In genomic region chr1:186958520-186958919, GRCh38 we compare ENCODE assay signal across 20 cellular contexts.
DNase-seq lines count a peak whose midpoint lies in the region; FAIRE-seq and TF ChIP-seq lines count a peak whose summit lies in the region.
"Had no signal": no experiment of that assay in that cellular context is flagged by ENCODE, and none has a peak within 500 bp of the region (broad histone marks: within the 10 kb centered on the region; RNA-seq: fewer than 3 reads in every experiment).

No MANE protein-coding gene starts in this region.

- no peaks in the 10 kb centered on the region for H3K9me3 Mint-ChIP-seq in astrocyte (ENCODE audit: unreplicated experiment)
- H3K9me3 Mint-ChIP-seq: nephron had no signal

- FAIRE-seq in astrocyte (lab: Jason Lieb, UNC): no peak
- FAIRE-seq: H1 had no signal

- no peak overlapping the region for H3K27ac Mint-ChIP-seq in astrocyte (ENCODE audit: unreplicated experiment)
- H3K27ac Mint-ChIP-seq: nephron had no signal

- H3K4me3 Mint-ChIP-seq in astrocyte (ENCODE audit: unreplicated experiment): no peak overlapping the region
- H3K4me3 Mint-ChIP-seq: nephron had no signal

- H3K4me3 ChIP-seq in MG63 (no peak overlapping the region), astrocyte (ENCODE audit: insufficient read depth, low read depth, low read length) (no peak overlapping the region), esophagus muscularis mucosa (no peak overlapping the region)
- H3K4me3 ChIP-seq: BLaER1, colonic mucosa, thoracic aorta had no signal

- TF ChIP-seq POLR2A in esophagus muscularis mucosa (IDR thresholded peaks at IDR 0.05; ENCODE audit: low read depth): no peak

- no peak for TF ChIP-seq EP300 in esophagus muscularis mucosa (IDR thresholded peaks at IDR 0.05)

- no peak overlapping the region for H3K27ac ChIP-seq in astrocyte (ENCODE audit: low read depth, low read length)
- H3K27ac ChIP-seq in esophagus muscularis mucosa (replicated peaks in 1 of 4): no peak overlapping the region
- H3K27ac ChIP-seq: BLaER1, colonic mucosa, KMS-11, thoracic aorta had no signal

- peak; percentile 59 for DNase-seq in EH (ENCODE audit: low read depth)
- peak; percentile 45 for DNase-seq in MG63
- peak; percentile 44 for DNase-seq in astrocyte (ENCODE audit: low read depth)
- peak; percentile 24 for DNase-seq in hepatic stellate cell (ENCODE audit: low spot score)
- DNase-seq in amygdala (lab: John Stamatoyannopoulos, UW): no peak
- no peak for DNase-seq in esophagus muscularis mucosa (ENCODE audit: extremely low spot score)
- no peak for DNase-seq in kidney tubule cell (ENCODE audit: low spot score)
- DNase-seq in HuH-7.5 (ENCODE audit: low spot score): no peak
- DNase-seq: activated CD4-positive, alpha-beta T cell treated with anti-CD3 and anti-CD28 coated beads for 4 hours; activated gamma-delta T cell treated with Interleukin-2 at 50 U/mL for 16 hours; aorta; colonic mucosa; NCI-H146; NCI-H345; T-helper 9 cell had no signal

- H3K9me3 ChIP-seq in MG63: no peaks in the 10 kb centered on the region
- no peaks in the 10 kb centered on the region for H3K9me3 ChIP-seq in astrocyte (ENCODE audit: insufficient read depth, low read depth, low read length)
- no peaks in the 10 kb centered on the region for H3K9me3 ChIP-seq in esophagus muscularis mucosa
- H3K9me3 ChIP-seq: BLaER1, colonic mucosa, thoracic aorta had no signal

- no peak for TF ChIP-seq CTCF in astrocyte (IDR thresholded peaks at IDR 0.05; ENCODE audit: insufficient read depth, low read depth, low read length)
- no peak for TF ChIP-seq CTCF in esophagus muscularis mucosa (IDR thresholded peaks at IDR 0.05)

- no peaks in the 10 kb centered on the region for H3K4me1 Mint-ChIP-seq in astrocyte (ENCODE audit: low read depth, unreplicated experiment)
- H3K4me1 Mint-ChIP-seq: nephron had no signal

- H2AFZ ChIP-seq in astrocyte (ENCODE audit: low read depth, low read length): no peak overlapping the region

- H3K9ac ChIP-seq in astrocyte (ENCODE audit: low read length): no peak overlapping the region
- H3K9ac ChIP-seq: BLaER1, KMS-11 had no signal

- H3K27me3 ChIP-seq in MG63 (no peaks in the 10 kb centered on the region), astrocyte (ENCODE audit: insufficient read depth, low read length) (no peaks in the 10 kb centered on the region), esophagus muscularis mucosa (no peaks in the 10 kb centered on the region)
- H3K27me3 ChIP-seq: BLaER1, colonic mucosa had no signal

- intact Hi-C loops in esophagus muscularis mucosa (cut with DNase I): no loop called here

- 82% methylated on average over 2 of the region's 2 CpGs for WGBS in esophagus muscularis mucosa

- H4K20me1 ChIP-seq in astrocyte (ENCODE audit: insufficient read depth, low read length): no peaks in the 10 kb centered on the region
- H4K20me1 ChIP-seq: BLaER1 had no signal

- H3K4me1 ChIP-seq in astrocyte (ENCODE audit: insufficient read depth, low read length): no peaks in the 10 kb centered on the region
- H3K4me1 ChIP-seq in esophagus muscularis mucosa: no peaks in the 10 kb centered on the region
- H3K4me1 ChIP-seq: BLaER1, colonic mucosa had no signal

- H3K36me3 ChIP-seq in MG63: no peaks in the 10 kb centered on the region
- H3K36me3 ChIP-seq in astrocyte (ENCODE audit: insufficient read depth, low read length): no peaks in the 10 kb centered on the region
- H3K36me3 ChIP-seq in esophagus muscularis mucosa: peaks cover 0 to 6% (median 0%) of the 10 kb centered on the region in 4 donors
- H3K36me3 ChIP-seq: BLaER1, colonic mucosa, thoracic aorta had no signal

- no peaks in the 10 kb centered on the region for H3K27me3 Mint-ChIP-seq in astrocyte (ENCODE audit: low read depth, unreplicated experiment)

- H3K36me3 Mint-ChIP-seq in astrocyte (ENCODE audit: low read depth, unreplicated experiment): no peaks in the 10 kb centered on the region

- H3K79me2 ChIP-seq in astrocyte (ENCODE audit: insufficient read depth, low read length): no peaks in the 10 kb centered on the region

- H3K4me2 ChIP-seq in astrocyte (ENCODE audit: low read length): no peak overlapping the region
- H3K4me2 ChIP-seq: BLaER1, KMS-11 had no signal

Comparison
In these comparisons a context has a peak if more than half of its experiments do, and no peak if none do; other contexts are left out.
1. DNase-seq: peak in EH (single experiment), MG63 (single experiment), astrocyte (single experiment) and hepatic stellate cell (single experiment); none in amygdala (0 of 56), esophagus muscularis mucosa (single experiment), kidney tubule cell (single experiment) and HuH-7.5 (single experiment).